Comparison of ENCODE assay signal across 1 cellular context in genomic region chr19:14089412-14089661, GRCh38.
TF ChIP-seq lines count a peak whose summit lies in the region.

No MANE protein-coding gene starts in this region.

TF ChIP-seq in H1, 55 proteins besides CTCF, POLR2A, EP300 and RAD21:
- no peak for TF ChIP-seq SP4 (IDR thresholded peaks at IDR 0.05; ENCODE audit: low read length)
- TF ChIP-seq NRF1 (IDR thresholded peaks at IDR 0.05; ENCODE audit: low read depth, low read length) = no peak
- no peak for TF ChIP-seq KDM1A (IDR thresholded peaks at IDR 0.05; ENCODE audit: borderline replicate concordance, low read length)
- TF ChIP-seq, protein P1, sequence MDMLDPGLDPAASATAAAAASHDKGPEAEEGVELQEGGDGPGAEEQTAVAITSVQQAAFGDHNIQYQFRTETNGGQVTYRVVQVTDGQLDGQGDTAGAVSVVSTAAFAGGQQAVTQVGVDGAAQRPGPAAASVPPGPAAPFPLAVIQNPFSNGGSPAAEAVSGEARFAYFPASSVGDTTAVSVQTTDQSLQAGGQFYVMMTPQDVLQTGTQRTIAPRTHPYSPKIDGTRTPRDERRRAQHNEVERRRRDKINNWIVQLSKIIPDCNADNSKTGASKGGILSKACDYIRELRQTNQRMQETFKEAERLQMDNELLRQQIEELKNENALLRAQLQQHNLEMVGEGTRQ (IDR thresholded peaks at IDR 0.05; ENCODE audit: low read length) = no peak
- TF ChIP-seq, protein P2, sequence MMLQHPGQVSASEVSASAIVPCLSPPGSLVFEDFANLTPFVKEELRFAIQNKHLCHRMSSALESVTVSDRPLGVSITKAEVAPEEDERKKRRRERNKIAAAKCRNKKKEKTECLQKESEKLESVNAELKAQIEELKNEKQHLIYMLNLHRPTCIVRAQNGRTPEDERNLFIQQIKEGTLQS (IDR thresholded peaks at IDR 0.05; ENCODE audit: insufficient read depth, low read depth, low read length) = no peak
- no peak for TF ChIP-seq GABPA (IDR thresholded peaks at IDR 0.05; ENCODE audit: borderline replicate concordance, insufficient read depth, low read length)
- TF ChIP-seq SIRT6 (IDR thresholded peaks at IDR 0.05; ENCODE audit: low read length) = no peak
